In the genomic region with DNA sequence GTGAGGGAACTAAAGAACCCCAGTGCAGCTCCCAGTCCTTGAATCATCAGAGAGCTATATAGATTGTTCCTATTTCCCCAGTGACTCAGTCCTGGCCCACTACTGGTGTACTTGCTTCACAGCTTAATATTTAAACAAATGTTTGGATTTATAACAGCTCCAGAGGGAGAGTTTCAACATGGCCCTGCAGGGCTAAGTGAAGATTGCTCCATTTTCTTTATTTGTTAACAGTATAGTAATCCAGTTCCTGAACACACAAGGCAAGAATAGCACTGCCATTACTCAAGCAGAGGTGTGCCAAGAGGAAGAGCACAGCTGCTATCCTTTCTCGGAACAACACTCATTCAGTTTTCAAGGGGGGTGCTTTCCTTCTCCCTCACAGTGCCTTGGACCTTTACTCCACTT, we compare ENCODE assay signal across 9 cellular contexts. TPM values are rescaled to one million over a fixed set of nuclear protein-coding genes. Genes with fewer than 3 reads are reported as not detected.
DNase-seq lines count a peak whose midpoint lies in the region; ATAC-seq and TF ChIP-seq lines count a peak whose summit lies in the region.
"Had no signal": no experiment of that assay in that cellular context is flagged by ENCODE, and none has a peak within 500 bp of the region (broad histone marks: within the 10 kb centered on the region; RNA-seq: fewer than 3 reads in every experiment).

No MANE protein-coding gene starts in this region.

- TF ChIP-seq POLR2A in vagina (IDR thresholded peaks at IDR 0.05): no peak

- TF ChIP-seq CTCF in ascending aorta (IDR thresholded peaks at IDR 0.05) (no peak), vagina (IDR thresholded peaks at IDR 0.05) (peak in 1 of 3 experiments; percentile 28)

- H3K36me3 ChIP-seq in ascending aorta: no peaks in the 10 kb centered on the region
- no peaks in the 10 kb centered on the region for H3K36me3 ChIP-seq in vagina

- H3K4me3 ChIP-seq in ascending aorta (no peak overlapping the region), vagina (no peak overlapping the region)

- H3K27me3 ChIP-seq in ascending aorta: no peaks in the 10 kb centered on the region
- no peaks in the 10 kb centered on the region for H3K27me3 ChIP-seq in vagina

- no peaks in the 10 kb centered on the region for H3K9me3 Mint-ChIP-seq in activated naive CD4-positive, alpha-beta T cell treated with anti-CD3 and anti-CD28 coated beads, Interleukin-2, amount 50 U/mL, for 24 hours
- H3K9me3 Mint-ChIP-seq: activated CD4-positive, alpha-beta T cell treated with anti-CD3 and anti-CD28 coated beads, Interleukin-2, amount 10 ng/mL, durations not matched to agents 7 days and 5 days had no signal

- no peaks in the 10 kb centered on the region for H3K27me3 Mint-ChIP-seq in activated naive CD4-positive, alpha-beta T cell treated with anti-CD3 and anti-CD28 coated beads, Interleukin-2, amount 50 U/mL, for 24 hours
- H3K27me3 Mint-ChIP-seq: activated CD4-positive, alpha-beta T cell treated with anti-CD3 and anti-CD28 coated beads, Interleukin-2, amount 10 ng/mL, durations not matched to agents 7 days and 5 days had no signal

- peak; percentile 70 for ATAC-seq in left colon
- no peak for ATAC-seq in GM19328 (IDR thresholded peaks at IDR 0.05; ENCODE audit: unreplicated experiment)

- H3K27ac Mint-ChIP-seq in activated naive CD4-positive, alpha-beta T cell treated with anti-CD3 and anti-CD28 coated beads, Interleukin-2, amount 50 U/mL, for 24 hours: peak overlapping the region; percentile 65
- H3K27ac Mint-ChIP-seq: activated CD4-positive, alpha-beta T cell treated with anti-CD3 and anti-CD28 coated beads, Interleukin-2, amount 10 ng/mL, durations not matched to agents 7 days and 5 days had no signal

- H3K27ac ChIP-seq in ascending aorta (peak overlapping the region; percentile 58 to 68), vagina (peak overlapping the region; percentile 26)

- intact Hi-C loops in ascending aorta (cut with DNase I): no loop called here
- intact Hi-C loops in left colon (cut with DNase I, micrococcal nuclease): no loop called here
- intact Hi-C loops in vagina (cut with DNase I): no loop called here

- H3K36me3 Mint-ChIP-seq in activated naive CD4-positive, alpha-beta T cell treated with anti-CD3 and anti-CD28 coated beads, Interleukin-2, amount 50 U/mL, for 24 hours: peaks cover 11% of the 10 kb centered on the region

- H3K4me3 Mint-ChIP-seq in activated naive CD4-positive, alpha-beta T cell treated with anti-CD3 and anti-CD28 coated beads, Interleukin-2, amount 50 U/mL, for 24 hours: no peak overlapping the region
- H3K4me3 Mint-ChIP-seq: activated CD4-positive, alpha-beta T cell treated with anti-CD3 and anti-CD28 coated beads, Interleukin-2, amount 10 ng/mL, durations not matched to agents 7 days and 5 days had no signal

- H3K4me1 ChIP-seq in ascending aorta (peaks cover 23 to 67% of the 10 kb centered on the region in 2 donors), vagina (peaks cover 77% of the 10 kb centered on the region)

- DNase-seq in activated naive CD4-positive, alpha-beta T cell treated with anti-CD3 and anti-CD28 coated beads, Interleukin-2, amount 50 U/mL, for 16 hours: no peak
- DNase-seq in ascending aorta (ENCODE audit: low spot score in 2 of 2) (peak in 1 of 2 donors; percentile 75), left colon (peak; percentile 44 to 70), vagina (ENCODE audit: extremely low spot score in 2 of 2) (no peak), UCSD-AML1 (lab: John Stamatoyannopoulos, UW; ENCODE audit: unreplicated experiment) (no peak), NCI-H345 (lab: John Stamatoyannopoulos, UW) (no peak)
- DNase-seq: activated CD4-positive, alpha-beta T cell treated with anti-CD3 and anti-CD28 coated beads, Interleukin-2, amount 10 ng/mL, durations not matched to agents 7 days and 5 days had no signal

- H3K9me3 ChIP-seq in ascending aorta: no peaks in the 10 kb centered on the region
- no peaks in the 10 kb centered on the region for H3K9me3 ChIP-seq in vagina

- H3K4me1 Mint-ChIP-seq in activated naive CD4-positive, alpha-beta T cell treated with anti-CD3 and anti-CD28 coated beads, Interleukin-2, amount 50 U/mL, for 24 hours: peaks cover 91% of the 10 kb centered on the region

RNA-seq across cellular contexts. Expression of gene SQOR, which starts 6.5 kb away (rescaled TPM):
- total RNA-seq in ascending aorta (61.4 TPM), left colon (100 to 1,000 TPM; 303 to 408 TPM), vagina (52.8 TPM)

RNA-seq across cellular contexts. Expression of gene BLOC1S6, which starts 54.2 kb away (rescaled TPM):
- total RNA-seq in ascending aorta (15.4 TPM), left colon (10 to 100 TPM; 24.0 to 25.9 TPM), vagina (45.2 TPM)

Comparison
In these comparisons a context has a peak if more than half of its experiments do, and no peak if none do; other contexts are left out.
1. DNase-seq: peak in left colon (2 of 2); none in activated naive CD4-positive, alpha-beta T cell treated with anti-CD3 and anti-CD28 coated beads, Interleukin-2, amount 50 U/mL, for 16 hours (single experiment), vagina (0 of 2), UCSD-AML1 (single experiment) and NCI-H345 (single experiment).